Comparison of ENCODE assay signal across 12 cellular contexts in genomic region chr20:44526129-44526528, GRCh38. TPM values are rescaled to one million over a fixed set of nuclear protein-coding genes. Genes with fewer than 3 reads are reported as not detected.
DNase-seq lines count a peak whose midpoint lies in the region; TF ChIP-seq lines count a peak whose summit lies in the region.
"Had no signal": no experiment of that assay in that cellular context is flagged by ENCODE, and none has a peak within 500 bp of the region (broad histone marks: within the 10 kb centered on the region; RNA-seq: fewer than 3 reads in every experiment).

No MANE protein-coding gene starts in this region.

- intact Hi-C loops in tibial artery (cut with DNase I; ENCODE audit: low total_unique reads) = loop anchor here (10.0 kb wide), 1 partner anchor 311 kb away; the partner anchor contains the start of gene OSER1

- H3K4me2 ChIP-seq in mesenchymal stem cell (ENCODE audit: low read length, poor library complexity, severe bottlenecking) = no peak overlapping the region

- peak overlapping the region in 1 of 2 experiments; percentile 53 for H3K4ac ChIP-seq in mesenchymal stem cell (ENCODE audit: low read depth in 1 of 2, low read length in 2 of 2)

- H2AK5ac ChIP-seq in mesenchymal stem cell (ENCODE audit: low read length, severe bottlenecking) = no peak overlapping the region

- peaks cover 2% of the 10 kb centered on the region for H3K4me1 ChIP-seq in NT2/D1 (ENCODE audit: insufficient read depth, insufficient read length)
- H3K4me1 ChIP-seq in mesenchymal stem cell (ENCODE audit: control insufficient read depth, insufficient read depth, low read depth, low read length) = peaks cover 1% of the 10 kb centered on the region
- H3K4me1 ChIP-seq in tibial artery = peaks cover 0 to 8% (median under 1%) of the 10 kb centered on the region in 4 donors

- peak overlapping the region in 1 of 2 experiments; percentile 14 for H3K18ac ChIP-seq in mesenchymal stem cell (ENCODE audit: low read depth in 1 of 2, low read length in 2 of 2)

- H2BK120ac ChIP-seq in mesenchymal stem cell (ENCODE audit: low read depth, low read length) = no peak overlapping the region

- no peak for TF ChIP-seq CTCF in tibial artery (IDR thresholded peaks at IDR 0.05)

- WGBS in mesenchymal stem cell = 55% methylated on average over 4 of the region's 6 CpGs

- H2BK5ac ChIP-seq in mesenchymal stem cell (ENCODE audit: low read depth, low read length, poor library complexity, severe bottlenecking) = no peak overlapping the region

- H3K27ac ChIP-seq in mesenchymal stem cell (ENCODE audit: low read length, poor library complexity, severe bottlenecking) (peak overlapping the region; percentile 38), tibial artery (no peak overlapping the region)

- H3K9ac ChIP-seq in NT2/D1 (ENCODE audit: insufficient read length, low read depth) (no peak overlapping the region), mesenchymal stem cell (ENCODE audit: low read length) (no peak overlapping the region)

- peaks cover 5% of the 10 kb centered on the region for H3K79me1 ChIP-seq in mesenchymal stem cell (replicated peaks; ENCODE audit: low read length, poor library complexity, severe bottlenecking)

- no peak overlapping the region for H3K14ac ChIP-seq in mesenchymal stem cell (ENCODE audit: low read length in 2 of 2)

- H4K8ac ChIP-seq in mesenchymal stem cell (ENCODE audit: low read length) = no peak overlapping the region

- H4K91ac ChIP-seq in mesenchymal stem cell (ENCODE audit: low read length) = no peak overlapping the region

- DNase-seq in ELF-1 (ENCODE audit: low read depth, low spot score) (peak; percentile 67), NT2/D1 (ENCODE audit: low read depth, low spot score) (peak; percentile 52), dermis blood vessel endothelial cell (peak; percentile 59), mesenchymal stem cell (no peak), tibial artery (no peak), COLO668 (lab: John Stamatoyannopoulos, UW; ENCODE audit: unreplicated experiment) (no peak)
- no peak for DNase-seq in stimulated activated CD8-positive, alpha-beta memory T cell treated with anti-CD3 and anti-CD28 coated beads, Interleukin-4, amount 100 ng/mL, for 48 hours
- no peak for DNase-seq in activated CD4-positive, alpha-beta T cell treated with anti-CD3 and anti-CD28 coated beads, Interleukin-2, amount 50 U/mL, for 48 hours
- DNase-seq: activated T-cell treated with anti-CD3 and anti-CD28 coated beads, Interleukin-2, amount 50 U/mL, for 48 hours; NCI-H187; NCI-H774; retina had no signal

- H3K9me3 ChIP-seq in NT2/D1 (ENCODE audit: insufficient read depth, low read length) (peaks cover 17% of the 10 kb centered on the region; the same call in 1 of the 2 replicates), mesenchymal stem cell (ENCODE audit: control insufficient read depth, low read length) (no peaks in the 10 kb centered on the region), tibial artery (no peaks in the 10 kb centered on the region)

- no peak overlapping the region for H3K23ac ChIP-seq in mesenchymal stem cell (ENCODE audit: low read length in 2 of 2)

- no peak overlapping the region for H2BK15ac ChIP-seq in mesenchymal stem cell (ENCODE audit: low read depth, poor library complexity, severe bottlenecking)

- no peaks in the 10 kb centered on the region for H3K27me3 ChIP-seq in NT2/D1 (ENCODE audit: insufficient read depth, insufficient read length)
- no peaks in the 10 kb centered on the region for H3K27me3 ChIP-seq in mesenchymal stem cell (ENCODE audit: control insufficient read depth in 1 of 2, insufficient read depth in 1 of 2, low read length in 2 of 2)
- H3K27me3 ChIP-seq in tibial artery = no peaks in the 10 kb centered on the region

- H3K4me3 ChIP-seq in NT2/D1 (ENCODE audit: insufficient read length, low read depth) (no peak overlapping the region), mesenchymal stem cell (ENCODE audit: insufficient read depth in 1 of 2, low read depth in 1 of 2, low read length in 2 of 2) (no peak overlapping the region), tibial artery (no peak overlapping the region)

- peak overlapping the region in 1 of 2 experiments; percentile 66 for H2BK12ac ChIP-seq in mesenchymal stem cell (ENCODE audit: low read length in 2 of 2)

- H2AFZ ChIP-seq in mesenchymal stem cell (ENCODE audit: low read depth, low read length) = no peak overlapping the region

- H3K36me3 ChIP-seq in NT2/D1 (ENCODE audit: insufficient read depth, insufficient read length, low read length) (no peaks in the 10 kb centered on the region), mesenchymal stem cell (ENCODE audit: control insufficient read depth in 1 of 2, insufficient read depth in 2 of 2, low read depth in 1 of 2, low read length in 2 of 2) (no peaks in the 10 kb centered on the region), tibial artery (no peaks in the 10 kb centered on the region)

RNA-seq across cellular contexts. Expression of gene SERINC3, which starts 4.3 kb away (rescaled TPM):
- 108 and 110 TPM in 2 replicates for total RNA-seq in dermis blood vessel endothelial cell
- 154 TPM for polyA plus RNA-seq in mesenchymal stem cell (2013, experiment 1 of 2)
- polyA plus RNA-seq in mesenchymal stem cell (2013, experiment 2 of 2) = 162 TPM

RNA-seq across cellular contexts. Expression of gene TTPAL, which starts 50.5 kb away (rescaled TPM):
- 3.4 and 6.3 TPM in 2 replicates for total RNA-seq in dermis blood vessel endothelial cell
- polyA plus RNA-seq in mesenchymal stem cell (2013, experiment 1 of 2) = 9.3 TPM
- polyA plus RNA-seq in mesenchymal stem cell (2013, experiment 2 of 2) = 10.5 TPM

RNA-seq across cellular contexts. Expression of gene PKIG, which starts 56.2 kb away (rescaled TPM):
- 177 and 275 TPM in 2 replicates for total RNA-seq in dermis blood vessel endothelial cell
- polyA plus RNA-seq in mesenchymal stem cell (2013, experiment 1 of 2) = 95.4 TPM
- 96.7 TPM for polyA plus RNA-seq in mesenchymal stem cell (2013, experiment 2 of 2)

Comparison
In these comparisons a context has a peak if more than half of its experiments do, and no peak if none do; other contexts are left out.
1. DNase-seq: peak in ELF-1 (single experiment), NT2/D1 (single experiment) and dermis blood vessel endothelial cell (single experiment); none in mesenchymal stem cell (single experiment), stimulated activated CD8-positive, alpha-beta memory T cell treated with anti-CD3 and anti-CD28 coated beads, Interleukin-4, amount 100 ng/mL, for 48 hours (single experiment), activated CD4-positive, alpha-beta T cell treated with anti-CD3 and anti-CD28 coated beads, Interleukin-2, amount 50 U/mL, for 48 hours (0 of 2), tibial artery (0 of 2) and COLO668 (single experiment).